17 cellular contexts compared by ENCODE assay signal in the genomic region with DNA sequence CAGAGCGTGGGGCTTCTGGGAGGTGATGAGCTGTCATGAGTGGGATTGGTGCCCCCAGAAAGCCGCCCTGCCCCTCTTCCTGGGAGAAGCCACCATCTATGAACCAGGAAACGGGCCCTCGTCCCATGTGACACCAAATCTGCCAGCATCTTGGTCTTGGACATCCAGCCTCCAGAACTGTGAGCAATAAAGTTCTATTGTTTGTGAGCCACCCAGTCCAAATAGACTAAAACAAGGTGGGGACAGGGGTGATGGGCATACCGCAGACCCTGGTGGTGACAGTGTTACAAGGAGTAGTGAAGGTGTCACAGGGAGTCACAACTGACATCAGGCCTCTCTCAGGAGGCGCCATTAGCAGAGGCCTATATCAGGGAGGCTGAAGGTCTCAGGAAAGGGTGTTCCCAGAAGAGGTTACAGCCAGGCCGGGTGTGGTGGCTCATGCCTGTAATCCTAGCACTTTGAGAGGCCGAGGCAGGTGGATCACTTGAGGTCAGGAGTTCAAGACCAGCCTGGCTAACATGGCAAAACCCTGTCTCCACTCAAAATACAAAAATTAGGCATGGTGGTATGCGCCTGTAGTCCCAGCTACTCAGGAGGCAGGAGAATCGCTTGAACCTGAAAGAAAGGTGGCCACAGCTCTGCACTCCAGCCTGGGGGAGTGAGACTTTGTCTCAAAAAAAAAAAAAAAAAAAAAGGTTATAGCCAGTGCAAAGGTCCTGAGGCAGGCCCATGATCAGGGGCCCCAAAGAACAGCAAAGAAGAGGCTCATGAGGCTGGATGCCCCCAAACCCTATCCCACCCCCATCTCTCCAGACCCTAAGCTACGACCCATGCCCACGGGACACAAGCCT. TPM values are rescaled to one million over a fixed set of nuclear protein-coding genes. Genes with fewer than 3 reads are reported as not detected.
DNase-seq lines count a peak whose midpoint lies in the region; ATAC-seq, FAIRE-seq and TF ChIP-seq lines count a peak whose summit lies in the region.
"Had no signal": no experiment of that assay in that cellular context is flagged by ENCODE, and none has a peak within 500 bp of the region (broad histone marks: within the 10 kb centered on the region; RNA-seq: fewer than 3 reads in every experiment).

No MANE protein-coding gene starts in this region.

- H3K4me3 Mint-ChIP-seq in dendritic cell treated with granulocyte-macrophage colony-stimulating factor and Interleukin-4, amounts not matched to agents 40 ng/mL and 50 ng/mL, for 4 days = no peak overlapping the region
- H3K4me3 Mint-ChIP-seq in neural crest cell (no peak overlapping the region), type B pancreatic cell (peak overlapping the region; percentile 11)
- H3K4me3 Mint-ChIP-seq: activated B cell treated with CpG ODN at 0.5 μM for 24 hours; activated CD8-positive, alpha-beta memory T cell treated with anti-CD3 and anti-CD28 coated beads, Interleukin-2, amount 10 ng/mL, durations not matched to agents 7 days and 5 days; memory B cell had no signal

- H3K27ac ChIP-seq in heart right ventricle = peak overlapping the region in 9 of 10 donors; percentile 55 to 90 (median 78)
- H3K27ac ChIP-seq: parathyroid adenoma had no signal

- H3K4me1 Mint-ChIP-seq in dendritic cell treated with granulocyte-macrophage colony-stimulating factor and Interleukin-4, amounts not matched to agents 40 ng/mL and 50 ng/mL, for 4 days (ENCODE audit: low read depth) = peaks cover 76% of the 10 kb centered on the region
- H3K4me1 Mint-ChIP-seq in neural crest cell (peaks cover 60% of the 10 kb centered on the region), type B pancreatic cell (ENCODE audit: unreplicated experiment) (peaks cover 58% of the 10 kb centered on the region)
- H3K4me1 Mint-ChIP-seq: activated CD8-positive, alpha-beta memory T cell treated with anti-CD3 and anti-CD28 coated beads, Interleukin-2, amount 10 ng/mL, durations not matched to agents 7 days and 5 days had no signal

- intact Hi-C loops in heart right ventricle (cut with DNase I) = loop anchor here in 6 of 10 donors (5.0 to 10.0 kb wide), 6 partner anchors 50 to 250 kb away; a partner anchor contains a TSS
- intact Hi-C loops in left cardiac atrium (cut with DNase I) = loop anchor here in 1 of 2 donors (10.0 kb wide), 1 partner anchor 50 kb away; a partner anchor contains a TSS
- intact Hi-C loops in dendritic cell treated with granulocyte-macrophage colony-stimulating factor and Interleukin-4, amounts not matched to agents 40 ng/mL and 50 ng/mL, for 4 days (cut with micrococcal nuclease) = no loop called here

- no peak for FAIRE-seq in RCC 7860 (lab: Jason Lieb, UNC)

- no peaks in the 10 kb centered on the region for H3K9me3 Mint-ChIP-seq in dendritic cell treated with granulocyte-macrophage colony-stimulating factor and Interleukin-4, amounts not matched to agents 40 ng/mL and 50 ng/mL, for 4 days
- H3K9me3 Mint-ChIP-seq in neural crest cell = no peaks in the 10 kb centered on the region
- no peaks in the 10 kb centered on the region for H3K9me3 Mint-ChIP-seq in type B pancreatic cell
- H3K9me3 Mint-ChIP-seq: activated B cell treated with CpG ODN at 0.5 μM for 24 hours, memory B cell had no signal

- H3K36me3 Mint-ChIP-seq in dendritic cell treated with granulocyte-macrophage colony-stimulating factor and Interleukin-4, amounts not matched to agents 40 ng/mL and 50 ng/mL, for 4 days (ENCODE audit: low read depth) = peaks cover 88% of the 10 kb centered on the region
- H3K36me3 Mint-ChIP-seq in neural crest cell (ENCODE audit: low read depth) (peaks cover 4% of the 10 kb centered on the region), type B pancreatic cell (peaks cover 7% of the 10 kb centered on the region)

- peaks cover 3% of the 10 kb centered on the region for H3K27me3 Mint-ChIP-seq in dendritic cell treated with granulocyte-macrophage colony-stimulating factor and Interleukin-4, amounts not matched to agents 40 ng/mL and 50 ng/mL, for 4 days
- H3K27me3 Mint-ChIP-seq in neural crest cell (ENCODE audit: low read depth) (peaks cover 5% of the 10 kb centered on the region), type B pancreatic cell (no peaks in the 10 kb centered on the region)
- H3K27me3 Mint-ChIP-seq: activated B cell treated with CpG ODN at 0.5 μM for 24 hours; activated CD8-positive, alpha-beta memory T cell treated with anti-CD3 and anti-CD28 coated beads, Interleukin-2, amount 10 ng/mL, durations not matched to agents 7 days and 5 days; memory B cell had no signal

- H3K9me3 ChIP-seq in heart right ventricle = peaks cover 0 to 4% (median 0%) of the 10 kb centered on the region in 11 donors

- no peak overlapping the region for H3K4me3 ChIP-seq in heart right ventricle

- DNase-seq in heart right ventricle (no peak), left cardiac atrium (no peak), neural crest cell (ENCODE audit: low read depth, low spot score) (no peak), type B pancreatic cell (ENCODE audit: extremely low spot score, unreplicated experiment) (no peak), SIG-M5 (lab: John Stamatoyannopoulos, UW) (no peak), putamen (ENCODE audit: low spot score) (no peak), RCC 7860 (ENCODE audit: low spot score) (no peak)
- DNase-seq: ACHN; activated B cell treated with CpG ODN at 0.5 μM for 24 hours; activated CD8-positive, alpha-beta memory T cell treated with anti-CD3 and anti-CD28 coated beads, Interleukin-2, amount 10 ng/mL, durations not matched to agents 7 days and 5 days; activated gamma-delta T cell treated with Interleukin-2 at 50 U/mL for 16 hours; effector CD8-positive, alpha-beta T cell; GDM1; NCI-H1694 treated with DMSO at 0.1 percent for 48 hours had no signal

- TF ChIP-seq CTCF in heart right ventricle (IDR thresholded peaks at IDR 0.05) (no peak), neural crest cell (conservative IDR thresholded peaks at IDR 0.05) (no peak), type B pancreatic cell (conservative IDR thresholded peaks at IDR 0.05) (no peak)

- 90 to 93% methylated on average over 12 of the region's 12 CpGs for WGBS in heart right ventricle, 2 donors

- H3K27me3 ChIP-seq in heart right ventricle = no peaks in the 10 kb centered on the region

- ATAC-seq in heart right ventricle (no peak), left cardiac atrium (no peak)
- ATAC-seq: activated CD8-positive, alpha-beta memory T cell treated with anti-CD3 and anti-CD28 coated beads, Interleukin-2, amount 10 ng/mL, durations not matched to agents 7 days and 5 days had no signal

- peaks cover 42 to 98% (median 88%) of the 10 kb centered on the region in 9 donors for H3K4me1 ChIP-seq in heart right ventricle

- H3K36me3 ChIP-seq in heart right ventricle = peaks cover 0 to 24% (median 0%) of the 10 kb centered on the region in 9 donors

- peak overlapping the region; percentile 48 for H3K27ac Mint-ChIP-seq in dendritic cell treated with granulocyte-macrophage colony-stimulating factor and Interleukin-4, amounts not matched to agents 40 ng/mL and 50 ng/mL, for 4 days
- peak overlapping the region; percentile 83 for H3K27ac Mint-ChIP-seq in neural crest cell (ENCODE audit: unreplicated experiment)
- peak overlapping the region; percentile 41 for H3K27ac Mint-ChIP-seq in type B pancreatic cell
- H3K27ac Mint-ChIP-seq: activated B cell treated with CpG ODN at 0.5 μM for 24 hours; activated CD8-positive, alpha-beta memory T cell treated with anti-CD3 and anti-CD28 coated beads, Interleukin-2, amount 10 ng/mL, durations not matched to agents 7 days and 5 days; memory B cell had no signal

RNA-seq across cellular contexts. Expression of a gene that starts 53.0 kb away (rescaled TPM):
- total RNA-seq in heart right ventricle = 100 to 1,000 TPM; 118 to 200 (median 136) TPM
- 10 to 100 TPM; 46.9 to 74.0 TPM for polyA plus RNA-seq in heart right ventricle
- 100 to 1,000 TPM; 117 to 154 TPM for total RNA-seq in left cardiac atrium
- 143 and 144 TPM in 2 replicates for total RNA-seq in neural crest cell
- 219 and 227 TPM in 2 replicates for total RNA-seq in type B pancreatic cell (ENCODE audit: low replicate concordance)
